In genomic region chr3:141556034-141556433, GRCh38 we compare ENCODE assay signal across 18 cellular contexts.
DNase-seq lines count a peak whose midpoint lies in the region; ATAC-seq and TF ChIP-seq lines count a peak whose summit lies in the region.
"Had no signal": no experiment of that assay in that cellular context is flagged by ENCODE, and none has a peak within 500 bp of the region (broad histone marks: within the 10 kb centered on the region; RNA-seq: fewer than 3 reads in every experiment).

No MANE protein-coding gene starts in this region.

- in situ Hi-C loops in GM23248 (cut with MboI), result loop anchor here (25.0 kb wide), 2 partner anchors 94 to 244 kb away; no protein-coding TSS in a partner anchor

- whole genome bisulfite sequencing in GM23248 (ENCODE audit: low coverage in 1 of 2, low lambda C conversion rate in 2 of 2, missing lambda C conversion rate in 2 of 2), 2 experiments, result 3 to 4% methylated on average over 1 of the region's 1 CpG
- WGBS in spleen, 5 donors, result 82 to 96% (median 92%) methylated on average over 1 of the region's 1 CpG

- H3K27me3 Mint-ChIP-seq in activated CD4-positive, alpha-beta T cell treated with anti-CD3 and anti-CD28 coated beads, Interleukin-2, amount 10 ng/mL, durations not matched to agents 24 days and 14 days, result no peaks in the 10 kb centered on the region
- no peaks in the 10 kb centered on the region for H3K27me3 Mint-ChIP-seq in naive thymus-derived CD4-positive, alpha-beta T cell
- H3K27me3 Mint-ChIP-seq: CD8-positive, alpha-beta memory T cell had no signal

- no peak for TF ChIP-seq POLR2A in spleen (IDR thresholded peaks at IDR 0.05)

- ATAC-seq in naive thymus-derived CD4-positive, alpha-beta T cell, result no peak
- ATAC-seq in HG03442 (IDR thresholded peaks at IDR 0.05; ENCODE audit: unreplicated experiment), result no peak
- ATAC-seq: left cardiac atrium, mucosa of descending colon, pancreas had no signal

- H3K27ac Mint-ChIP-seq in activated CD4-positive, alpha-beta T cell treated with anti-CD3 and anti-CD28 coated beads, Interleukin-2, amount 10 ng/mL, durations not matched to agents 24 days and 14 days, result peak overlapping the region; percentile 64
- H3K27ac Mint-ChIP-seq in naive thymus-derived CD4-positive, alpha-beta T cell, result peak overlapping the region in 4 of 9 donors; percentile 18 to 86 (median 55)

- peak overlapping the region; percentile 12 for H3K4me3 Mint-ChIP-seq in activated CD4-positive, alpha-beta T cell treated with anti-CD3 and anti-CD28 coated beads, Interleukin-2, amount 10 ng/mL, durations not matched to agents 24 days and 14 days
- H3K4me3 Mint-ChIP-seq in naive thymus-derived CD4-positive, alpha-beta T cell, result peak overlapping the region in 1 of 10 donors; percentile 15
- H3K4me3 Mint-ChIP-seq: CD8-positive, alpha-beta memory T cell had no signal

- peaks cover 36% of the 10 kb centered on the region for H3K4me1 Mint-ChIP-seq in activated CD4-positive, alpha-beta T cell treated with anti-CD3 and anti-CD28 coated beads, Interleukin-2, amount 10 ng/mL, durations not matched to agents 24 days and 14 days
- peaks cover 23 to 62% (median 43%) of the 10 kb centered on the region in 7 donors for H3K4me1 Mint-ChIP-seq in naive thymus-derived CD4-positive, alpha-beta T cell

- intact Hi-C loops in activated CD4-positive, alpha-beta T cell treated with anti-CD3 and anti-CD28 coated beads, Interleukin-2, amount 10 ng/mL, durations not matched to agents 24 days and 14 days (cut with micrococcal nuclease), result loop anchor here (1.0 kb wide), 2 partner anchors 14 to 56 kb away; no protein-coding TSS in a partner anchor
- intact Hi-C loops in naive thymus-derived CD4-positive, alpha-beta T cell (cut with micrococcal nuclease), result loop anchor here in 1 of 2 donors (10.0 kb wide), 1 partner anchor 321 kb away; the partner anchor contains the start of gene PXYLP1
- intact Hi-C loops in spleen (cut with DNase I; ENCODE audit: low total_unique reads), result no loop called here

- no peak for TF ChIP-seq CTCF in spleen (IDR thresholded peaks at IDR 0.05 in 8 of 11, conservative IDR thresholded peaks at IDR 0.05 in 3 of 11)

- H3K27ac ChIP-seq in GM23248 (peak overlapping the region; percentile 61), spleen (peak overlapping the region in 1 of 8 donors; percentile 2)
- H3K27ac ChIP-seq in naive thymus-derived CD4-positive, alpha-beta T cell (ENCODE audit: low read depth, low read length), result peak overlapping the region; percentile 57
- H3K27ac ChIP-seq: pancreas, WERI-Rb-1 had no signal

- no peaks in the 10 kb centered on the region for H3K9me2 ChIP-seq in GM23248 (ENCODE audit: insufficient read depth)

- POLR2A ChIA-PET in naive thymus-derived CD4-positive, alpha-beta T cell (lab: Charles Lee), result interaction anchor here (0.6 to 2.3 kb wide), 6 partner anchors 12 to 76 kb away, joined by 3 to 11 read pairs (median 4); partner anchors contain the start of gene RASA2

- no peaks in the 10 kb centered on the region for H3K27me3 ChIP-seq in GM23248 (replicated peaks; ENCODE audit: insufficient read depth)
- H3K27me3 ChIP-seq in naive thymus-derived CD4-positive, alpha-beta T cell (ENCODE audit: control insufficient read depth in 2 of 2, insufficient read depth in 2 of 2, low read length in 2 of 2), result no peaks in the 10 kb centered on the region
- H3K27me3 ChIP-seq in spleen (replicated peaks in 1 of 7), result no peaks in the 10 kb centered on the region
- H3K27me3 ChIP-seq: pancreas had no signal

- H3K4me3 ChIP-seq in GM23248, result no peak overlapping the region
- no peak overlapping the region for H3K4me3 ChIP-seq in naive thymus-derived CD4-positive, alpha-beta T cell (ENCODE audit: low read length)
- H3K4me3 ChIP-seq in spleen, result no peak overlapping the region
- H3K4me3 ChIP-seq: mucosa of descending colon, pancreas had no signal

- no peak overlapping the region for H2AFZ ChIP-seq in GM23248

- H3F3A ChIP-seq in GM23248 (ENCODE audit: insufficient read depth), result peaks cover 40% of the 10 kb centered on the region

- H3K4me1 ChIP-seq in GM23248 (ENCODE audit: insufficient read depth), result peaks cover 54% of the 10 kb centered on the region
- peaks cover 24 to 72% of the 10 kb centered on the region in 2 donors for H3K4me1 ChIP-seq in naive thymus-derived CD4-positive, alpha-beta T cell (ENCODE audit: control insufficient read depth in 2 of 2, insufficient read depth in 2 of 2, low read length in 2 of 2)
- H3K4me1 ChIP-seq in spleen, result peaks cover 23 to 94% (median 48%) of the 10 kb centered on the region in 6 donors
- H3K4me1 ChIP-seq: pancreas had no signal

- H3K9me3 Mint-ChIP-seq in activated CD4-positive, alpha-beta T cell treated with anti-CD3 and anti-CD28 coated beads, Interleukin-2, amount 10 ng/mL, durations not matched to agents 24 days and 14 days, result no peaks in the 10 kb centered on the region
- peaks cover 0 to 1% (median 0%) of the 10 kb centered on the region in 11 donors for H3K9me3 Mint-ChIP-seq in naive thymus-derived CD4-positive, alpha-beta T cell
- H3K9me3 Mint-ChIP-seq: CD8-positive, alpha-beta memory T cell had no signal

- 0 out of 2 replicates have a peak overlapping the region, but pooled peaks have one; percentile 22 for H3K9ac ChIP-seq in GM23248

- peak overlapping the region; percentile 57 for H3K4me2 ChIP-seq in GM23248 (ENCODE audit: unreplicated experiment)

- no peaks in the 10 kb centered on the region for H3K9me3 ChIP-seq in GM23248 (ENCODE audit: low read depth)
- H3K9me3 ChIP-seq in naive thymus-derived CD4-positive, alpha-beta T cell (ENCODE audit: control insufficient read depth in 2 of 3, low read length in 3 of 3), result no peaks in the 10 kb centered on the region
- H3K9me3 ChIP-seq in spleen, result no peaks in the 10 kb centered on the region
- H3K9me3 ChIP-seq: mucosa of descending colon, pancreas had no signal

- no peak for DNase-seq in activated CD4-positive, alpha-beta T cell treated with anti-CD3 and anti-CD28 coated beads, Interleukin-2, amount 10 ng/mL, durations not matched to agents 24 days and 14 days
- DNase-seq in activated CD4-positive, alpha-beta T cell treated with anti-CD3 and anti-CD28 coated beads, Interleukin-2, amount 50 U/mL, for 1 hour, result no peak
- peak; percentile 84 for DNase-seq in GM23248
- peak; percentile 8 for DNase-seq in astrocyte of the hippocampus (ENCODE audit: low read depth, low spot score)
- DNase-seq in naive thymus-derived CD4-positive, alpha-beta T cell, result no peak
- DNase-seq in spleen, result no peak
- DNase-seq in DMS79 treated with DMSO at 0.1 percent for 48 hours (lab: John Stamatoyannopoulos, UW), result no peak
- DNase-seq: activated effector memory CD4-positive, alpha-beta T cell treated with Interleukin-2 at 50 U/mL for 16 hours; CD8-positive, alpha-beta memory T cell; central memory CD4-positive, alpha-beta T cell; glutamatergic neuron; left cardiac atrium; mucosa of descending colon; NCI-H774; pancreas; SW 1271; WERI-Rb-1 had no signal

- H4K20me1 ChIP-seq in GM23248 (ENCODE audit: insufficient read depth), result no peaks in the 10 kb centered on the region

- peaks cover 21% of the 10 kb centered on the region for H3K36me3 Mint-ChIP-seq in activated CD4-positive, alpha-beta T cell treated with anti-CD3 and anti-CD28 coated beads, Interleukin-2, amount 10 ng/mL, durations not matched to agents 24 days and 14 days (ENCODE audit: low read depth)
- peaks cover 0 to 19% (median 9%) of the 10 kb centered on the region in 5 donors for H3K36me3 Mint-ChIP-seq in naive thymus-derived CD4-positive, alpha-beta T cell

- H3K79me2 ChIP-seq in GM23248 (ENCODE audit: insufficient read depth), result peaks cover 45% of the 10 kb centered on the region

- CTCF ChIA-PET in naive thymus-derived CD4-positive, alpha-beta T cell (lab: Charles Lee), result interaction anchor here (0.5 to 1.4 kb wide), 4 partner anchors 24 to 657 kb away, joined by 3 to 6 read pairs (median 3); no protein-coding TSS in a partner anchor

- H3K36me3 ChIP-seq in GM23248 (ENCODE audit: low read depth) (peaks cover 24% of the 10 kb centered on the region), spleen (peaks cover 0 to 66% (median 21%) of the 10 kb centered on the region in 6 donors)
- peaks cover 0 to 32% (median 5%) of the 10 kb centered on the region in 3 experiments for H3K36me3 ChIP-seq in naive thymus-derived CD4-positive, alpha-beta T cell (ENCODE audit: control insufficient read depth in 2 of 3, insufficient read depth in 3 of 3, low read length in 3 of 3)

Comparison
In these comparisons a context has a peak if more than half of its experiments do, and no peak if none do; other contexts are left out.
1. DNase-seq: peak in GM23248 (single experiment) and astrocyte of the hippocampus (single experiment); none in activated CD4-positive, alpha-beta T cell treated with anti-CD3 and anti-CD28 coated beads, Interleukin-2, amount 10 ng/mL, durations not matched to agents 24 days and 14 days (single experiment), activated CD4-positive, alpha-beta T cell treated with anti-CD3 and anti-CD28 coated beads, Interleukin-2, amount 50 U/mL, for 1 hour (single experiment), naive thymus-derived CD4-positive, alpha-beta T cell (0 of 9), spleen (single experiment) and DMS79 treated with DMSO at 0.1 percent for 48 hours (single experiment).